In the genomic region with DNA sequence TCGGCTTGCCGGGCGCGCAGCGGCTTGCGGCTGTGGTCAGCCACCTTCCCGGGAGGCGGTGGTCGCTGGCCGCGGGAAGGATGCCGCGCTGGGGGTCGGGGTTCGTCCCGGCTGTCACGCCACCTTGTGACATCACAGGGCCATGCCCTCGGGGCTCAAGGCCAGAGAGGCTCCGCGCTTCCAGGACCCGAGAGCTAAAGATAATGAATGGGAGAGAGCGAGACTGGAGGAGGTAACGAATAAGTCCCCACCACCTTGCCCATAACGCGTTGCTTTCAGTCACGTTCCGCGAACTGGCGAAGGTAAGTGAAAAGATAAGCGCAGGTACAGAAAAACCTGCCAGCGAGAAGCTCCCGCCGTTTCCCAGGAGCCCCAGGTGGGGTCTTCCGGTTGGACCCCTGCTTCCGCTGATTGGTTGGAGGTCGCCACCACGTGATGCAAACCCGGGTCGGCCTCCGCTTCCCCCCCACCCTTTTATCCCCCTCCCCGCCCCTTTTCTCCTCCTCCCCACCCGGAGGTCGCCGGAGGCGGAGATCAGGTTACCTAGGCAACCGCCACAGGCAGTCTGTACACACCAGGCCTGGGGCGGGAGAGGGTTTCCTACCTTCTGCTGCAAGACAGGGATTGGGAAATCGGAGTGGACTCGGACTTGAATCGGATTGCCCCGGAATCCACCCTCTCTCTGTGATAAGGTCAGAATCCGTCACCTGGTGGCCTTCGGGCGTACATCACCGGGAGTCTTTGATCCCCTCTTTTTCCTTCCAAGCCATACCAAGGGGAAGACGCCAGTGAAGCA, we compare ENCODE assay signal across 9 cellular contexts. TPM values are rescaled to one million over a fixed set of nuclear protein-coding genes. Genes with fewer than 3 reads are reported as not detected.
DNase-seq lines count a peak whose midpoint lies in the region; TF ChIP-seq lines count a peak whose summit lies in the region.
"Had no signal": no experiment of that assay in that cellular context is flagged by ENCODE, and none has a peak within 500 bp of the region (broad histone marks: within the 10 kb centered on the region; RNA-seq: fewer than 3 reads in every experiment).

A gene (plus strand): TSS at position 563 of the 796 bp plus-strand sequence.

- TF ChIP-seq RAD21 in SK-N-SH (IDR thresholded peaks at IDR 0.05; ENCODE audit: low read length), result no peak

- H3K79me2 ChIP-seq in SK-N-SH (ENCODE audit: insufficient read depth), result no peaks in the 10 kb centered on the region

- peak within 1 kb of the TSS; percentile 75 for H3K4me2 ChIP-seq in SK-N-SH

- TF ChIP-seq EP300 in SK-N-SH (IDR thresholded peaks at IDR 0.05; ENCODE audit: borderline replicate concordance in 1 of 2, low read depth in 1 of 2, low read length in 1 of 2), result no peak
- no peak for TF ChIP-seq EP300 in stomach (IDR thresholded peaks at IDR 0.05)

- DNase-seq in DMS53 (lab: John Stamatoyannopoulos, UW) (peak; percentile 89), SK-N-SH (peak; percentile 83), medulla oblongata (ENCODE audit: extremely low spot score) (peak; percentile 38), stomach (no peak), NOMO-1 (lab: John Stamatoyannopoulos, UW; ENCODE audit: unreplicated experiment in 2 of 2) (no peak), dedifferentiated amniotic fluid mesenchymal stem cell (ENCODE audit: extremely low spot score) (no peak)

- H3K27me3 ChIP-seq in HUES6 (ENCODE audit: control insufficient read depth, insufficient read depth, low read length) (no peaks in the 10 kb centered on the region), SK-N-SH (ENCODE audit: insufficient read depth) (no peaks in the 10 kb centered on the region), ectodermal cell (ENCODE audit: control insufficient read depth, insufficient read depth, low read length, poor library complexity, severe bottlenecking) (no peaks in the 10 kb centered on the region), stomach (peaks cover 0 to 39% (median 11%) of the 10 kb centered on the region in 3 donors)

- H3K9me2 ChIP-seq in SK-N-SH, result no peaks in the 10 kb centered on the region

- no peaks in the 10 kb centered on the region for H3K36me3 ChIP-seq in HUES6 (ENCODE audit: control insufficient read depth, insufficient read depth, low read length)
- no peaks in the 10 kb centered on the region for H3K36me3 ChIP-seq in SK-N-SH (replicated peaks in 1 of 2; ENCODE audit: control insufficient read depth in 1 of 2, insufficient read depth in 2 of 2, low read length in 1 of 2)
- no peaks in the 10 kb centered on the region for H3K36me3 ChIP-seq in ectodermal cell (ENCODE audit: control insufficient read depth, insufficient read depth, low read length)
- H3K36me3 ChIP-seq in stomach, result no peaks in the 10 kb centered on the region

- TF ChIP-seq CTCF in SK-N-SH (IDR thresholded peaks at IDR 0.05) (no peak), stomach (IDR thresholded peaks at IDR 0.05) (no peak)

- POLR2A ChIA-PET in SK-N-SH (lab: Yijun Ruan, JAX), result no interaction called here

- no peaks in the 10 kb centered on the region for H3K9me3 ChIP-seq in HUES6 (ENCODE audit: control insufficient read depth, insufficient read depth, low read depth, low read length)
- no peaks in the 10 kb centered on the region for H3K9me3 ChIP-seq in SK-N-SH
- no peaks in the 10 kb centered on the region for H3K9me3 ChIP-seq in ectodermal cell (ENCODE audit: control insufficient read depth, low read length)
- no peaks in the 10 kb centered on the region for H3K9me3 ChIP-seq in stomach

- H3K9ac ChIP-seq in HUES6 (ENCODE audit: low read length) (peak within 1 kb of the TSS; percentile 78), SK-N-SH (no peak within 1 kb of the TSS)

- H3K4me3 ChIP-seq in HUES6 (ENCODE audit: low read depth, low read length) (peak within 1 kb of the TSS; percentile 81), SK-N-SH (ENCODE audit: low read depth in 2 of 2, low read length in 1 of 2) (peak within 1 kb of the TSS; percentile 49 to 59), ectodermal cell (ENCODE audit: insufficient read depth, low read depth, low read length) (peak within 1 kb of the TSS; percentile 53), stomach (peak within 1 kb of the TSS; percentile 41 to 58 (median 48))

- TF ChIP-seq POLR2A in stomach (IDR thresholded peaks at IDR 0.05), result no peak

- peak within 1 kb of the TSS; percentile 63; the same call in 1 of the 2 replicates for H3K27ac ChIP-seq in HUES6 (ENCODE audit: low read depth, low read length)
- no peak within 1 kb of the TSS for H3K27ac ChIP-seq in SK-N-SH (ENCODE audit: low read depth in 2 of 2, low read length in 1 of 2)
- peak within 1 kb of the TSS; percentile 81 for H3K27ac ChIP-seq in ectodermal cell (ENCODE audit: insufficient read depth, low read depth, low read length, poor library complexity, severe bottlenecking)
- H3K27ac ChIP-seq in stomach, result no peak within 1 kb of the TSS
- H3K27ac ChIP-seq: HL-60 had no signal

- WGBS in SK-N-SH (ENCODE audit: low lambda C conversion rate), result 27% methylated on average over 36 of the region's 56 CpGs
- 1% methylated on average over 54 to 56 of the region's 56 CpGs for WGBS in ectodermal cell, 2 experiments
- WGBS in stomach, 5 donors, result 7 to 10% (median 8%) methylated on average over 53 to 56 of the region's 56 CpGs

- H3K4me1 ChIP-seq in HUES6 (ENCODE audit: control insufficient read depth, insufficient read depth, low read length) (peaks cover 11% of the 10 kb centered on the region; the same call in 1 of the 2 replicates), SK-N-SH (ENCODE audit: control insufficient read depth in 1 of 2, insufficient read depth in 2 of 2, low read depth in 1 of 2, low read length in 1 of 2) (peaks cover 4% of the 10 kb centered on the region in 2 experiments; a peak in 2 of 4 replicates), ectodermal cell (ENCODE audit: control insufficient read depth, insufficient read depth, low read length) (no peaks in the 10 kb centered on the region), stomach (peaks cover 9 to 18% (median 12%) of the 10 kb centered on the region in 4 donors)

- H2AFZ ChIP-seq in SK-N-SH (ENCODE audit: low read depth), result peak within 1 kb of the TSS; percentile 37; the same call in 1 of the 2 replicates

- no peaks in the 10 kb centered on the region for H4K20me1 ChIP-seq in SK-N-SH (ENCODE audit: insufficient read depth)

- CTCF ChIA-PET in SK-N-SH (lab: Yijun Ruan, JAX), result interaction anchor here (0.8 to 1.2 kb wide), 6 partner anchors 22 to 343 kb away, joined by 3 to 8 read pairs (median 4); no protein-coding TSS in a partner anchor

- intact Hi-C loops in stomach (cut with DNase I; ENCODE audit: low total_unique reads), result no loop called here

- H3F3A ChIP-seq in SK-N-SH (replicated peaks; ENCODE audit: insufficient read depth), result no peaks in the 10 kb centered on the region

TF ChIP-seq in SK-N-SH, 30 proteins besides CTCF, POLR2A, EP300 and RAD21:
- TF ChIP-seq RFX5 (IDR thresholded peaks at IDR 0.05; ENCODE audit: low read length) (no peak), FOXM1 (IDR thresholded peaks at IDR 0.05; ENCODE audit: low read depth) (no peak), POLR2AphosphoS5 (IDR thresholded peaks at IDR 0.05; ENCODE audit: low read depth, low read length) (no peak)

RNA-seq across cellular contexts. Expression of the gene that starts here (rescaled TPM):
- not detected in 2 replicates for polyA plus RNA-seq in SK-N-SH (2012; rRNA removed)
- polyA plus RNA-seq in SK-N-SH (2012; cell fraction: cytosol; rRNA removed), result not detected in 2 replicates
- polyA plus RNA-seq in SK-N-SH (2012; cell fraction: nucleus; rRNA removed), result not detected in 2 replicates
- 1.2 TPM for polyA plus RNA-seq in ectodermal cell (2013, experiment 1 of 4)
- polyA plus RNA-seq in ectodermal cell (2013, experiment 2 of 4), result 1.2 TPM
- 1.6 TPM for polyA plus RNA-seq in ectodermal cell (2013, experiment 3 of 4)
- 1.2 TPM for polyA plus RNA-seq in ectodermal cell (2013, experiment 4 of 4)
- not detected for total RNA-seq in stomach
- polyA plus RNA-seq in stomach, result not detected

Comparison
In these comparisons a context has a peak if more than half of its experiments do, and no peak if none do; other contexts are left out.
1. Peak in DNase-seq, H3K4me3 ChIP-seq and H3K4me2 ChIP-seq in SK-N-SH; RNA of the gene not detected or under 1 TPM.
2. DNase-seq: peak in DMS53 (single experiment) and medulla oblongata (single experiment); none in stomach (single experiment), NOMO-1 (0 of 2) and dedifferentiated amniotic fluid mesenchymal stem cell (single experiment).
3. H3K27ac ChIP-seq: peak in HUES6 (single experiment) and ectodermal cell (single experiment); none in SK-N-SH (0 of 2) and stomach (0 of 5).
4. Peak in every context shown above with its lines, with median percentiles within 50 percentile points of each other: H3K4me3 ChIP-seq.